ENCODE assay signal across 8 cellular contexts in genomic region chr2:70089946-70090523, GRCh38. TPM values are rescaled to one million over a fixed set of nuclear protein-coding genes. Genes with fewer than 3 reads are reported as not detected.
A peak's percentile ranks its signal among the peaks of the same experiment; 100 is the strongest.
DNase-seq lines count a peak whose midpoint lies in the region; ATAC-seq and TF ChIP-seq lines count a peak whose summit lies in the region.

No MANE protein-coding gene starts in this region.

- peak overlapping the region; percentile 95 to 98 (median 98) for H3K4me3 Mint-ChIP-seq in CD4-positive, CD25-positive, alpha-beta regulatory T cell
- peak overlapping the region; percentile 98 for H3K4me3 Mint-ChIP-seq in nephron progenitor cell

- peaks cover 5% of the 10 kb centered on the region for H3K36me3 ChIP-seq in CD4-positive, CD25-positive, alpha-beta regulatory T cell (ENCODE audit: control insufficient read depth, insufficient read depth, low read length)
- H3K36me3 ChIP-seq in MG63, result peaks cover 34% of the 10 kb centered on the region

- H3K9me3 ChIP-seq in CD4-positive, CD25-positive, alpha-beta regulatory T cell (ENCODE audit: control insufficient read depth in 2 of 2, low read length in 2 of 2), result no peaks in the 10 kb centered on the region
- H3K9me3 ChIP-seq in MG63, result no peaks in the 10 kb centered on the region

- H3K4me1 ChIP-seq in CD4-positive, CD25-positive, alpha-beta regulatory T cell (ENCODE audit: control insufficient read depth, insufficient read depth, low read length, poor library complexity, severe bottlenecking), result peaks cover 70% of the 10 kb centered on the region

- DNase-seq in CD4-positive, CD25-positive, alpha-beta regulatory T cell, result no peak
- DNase-seq in MG63 (no peak), nephron progenitor cell (no peak), epidermal melanocyte (ENCODE audit: insufficient read length, low spot score) (no peak), G401 (ENCODE audit: low spot score) (no peak)

- in situ Hi-C loops in G401 (cut with HindIII; ENCODE audit: low sequenced_read_pairs), result no loop called here

- H3K36me3 Mint-ChIP-seq in CD4-positive, CD25-positive, alpha-beta regulatory T cell, result peaks cover 39% of the 10 kb centered on the region
- peaks cover 41% of the 10 kb centered on the region for H3K36me3 Mint-ChIP-seq in nephron progenitor cell (ENCODE audit: low read depth)

- H3K27me3 ChIP-seq in CD4-positive, CD25-positive, alpha-beta regulatory T cell (ENCODE audit: control insufficient read depth, insufficient read depth, low read length), result no peaks in the 10 kb centered on the region
- H3K27me3 ChIP-seq in MG63, result no peaks in the 10 kb centered on the region

- H3K27ac ChIP-seq in CD4-positive, CD25-positive, alpha-beta regulatory T cell (ENCODE audit: insufficient read depth, low read length, poor library complexity, severe bottlenecking), result peak overlapping the region; percentile 100
- peak overlapping the region; percentile 100 for H3K27ac ChIP-seq in cingulate gyrus (ENCODE audit: low read depth, low read length)

- peaks cover 12% of the 10 kb centered on the region for H3K27me3 Mint-ChIP-seq in CD4-positive, CD25-positive, alpha-beta regulatory T cell
- H3K27me3 Mint-ChIP-seq in nephron progenitor cell (ENCODE audit: low read depth, poor library complexity), result peaks cover 4% of the 10 kb centered on the region

- no peaks in the 10 kb centered on the region for H3K9me3 Mint-ChIP-seq in CD4-positive, CD25-positive, alpha-beta regulatory T cell
- H3K9me3 Mint-ChIP-seq in nephron progenitor cell, result no peaks in the 10 kb centered on the region

- no peak for TF ChIP-seq CTCF in nephron progenitor cell (IDR thresholded peaks at IDR 0.05)

- H3K27ac Mint-ChIP-seq in CD4-positive, CD25-positive, alpha-beta regulatory T cell, result peak overlapping the region; percentile 98 to 100 (median 100)
- H3K27ac Mint-ChIP-seq in nephron progenitor cell, result peak overlapping the region; percentile 40

- ATAC-seq in CD4-positive, CD25-positive, alpha-beta regulatory T cell (ENCODE audit: low read depth in 2 of 2), result no peak
- ATAC-seq in GM19324 (IDR thresholded peaks at IDR 0.05; ENCODE audit: low FRiP score, unreplicated experiment) (no peak), HG02678 (IDR thresholded peaks at IDR 0.05; ENCODE audit: unreplicated experiment) (no peak)

- H3K4me3 ChIP-seq in CD4-positive, CD25-positive, alpha-beta regulatory T cell (ENCODE audit: low read depth, low read length), result peak overlapping the region; percentile 75
- H3K4me3 ChIP-seq in MG63, result peak overlapping the region; percentile 95

- peaks cover 31 to 79% (median 60%) of the 10 kb centered on the region in 4 donors for H3K4me1 Mint-ChIP-seq in CD4-positive, CD25-positive, alpha-beta regulatory T cell
- H3K4me1 Mint-ChIP-seq in nephron progenitor cell, result peaks cover 41% of the 10 kb centered on the region

RNA-seq across cellular contexts. Expression of gene PCBP1, which starts 2.8 kb away (rescaled TPM):
- 330 TPM for total RNA-seq in CD4-positive, CD25-positive, alpha-beta regulatory T cell
- polyA plus RNA-seq in CD4-positive, CD25-positive, alpha-beta regulatory T cell, result 100 to 1,000 TPM; 131 to 188 (median 173) TPM
- 92.9 and 104 TPM in 2 replicates for total RNA-seq in MG63 (2014; rRNA removed; shearing (Covaris generic); ENCODE audit: low replicate concordance)
- total RNA-seq in G401 (2014; rRNA removed; shearing (Covaris generic)), result 150 and 167 TPM in 2 replicates
